1 cellular context compared by ENCODE assay signal in the genomic region with DNA sequence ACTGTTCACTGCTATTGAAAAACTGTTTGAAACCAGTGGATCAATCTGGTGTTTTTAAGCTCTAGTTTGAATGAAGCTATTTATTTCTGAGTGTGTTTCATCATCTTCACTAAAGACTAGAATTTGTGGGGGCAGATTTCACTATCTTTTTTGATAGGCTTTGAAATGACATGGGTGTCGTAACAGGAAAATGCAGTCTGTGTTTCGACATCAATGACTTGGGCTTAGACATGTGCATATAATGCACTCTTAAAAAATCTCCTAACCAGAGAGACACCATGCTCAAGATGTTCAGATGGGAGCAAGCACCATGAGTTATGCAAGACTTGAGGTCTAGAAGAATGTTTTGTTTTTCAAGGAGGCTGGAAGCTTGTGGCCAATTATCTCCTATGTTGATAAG.
TF ChIP-seq lines count a peak whose summit lies in the region.

No MANE protein-coding gene starts in this region.

TF ChIP-seq in K562, 482 proteins besides CTCF, POLR2A, EP300 and RAD21 (continued from another document):
- TF ChIP-seq, protein P1, sequence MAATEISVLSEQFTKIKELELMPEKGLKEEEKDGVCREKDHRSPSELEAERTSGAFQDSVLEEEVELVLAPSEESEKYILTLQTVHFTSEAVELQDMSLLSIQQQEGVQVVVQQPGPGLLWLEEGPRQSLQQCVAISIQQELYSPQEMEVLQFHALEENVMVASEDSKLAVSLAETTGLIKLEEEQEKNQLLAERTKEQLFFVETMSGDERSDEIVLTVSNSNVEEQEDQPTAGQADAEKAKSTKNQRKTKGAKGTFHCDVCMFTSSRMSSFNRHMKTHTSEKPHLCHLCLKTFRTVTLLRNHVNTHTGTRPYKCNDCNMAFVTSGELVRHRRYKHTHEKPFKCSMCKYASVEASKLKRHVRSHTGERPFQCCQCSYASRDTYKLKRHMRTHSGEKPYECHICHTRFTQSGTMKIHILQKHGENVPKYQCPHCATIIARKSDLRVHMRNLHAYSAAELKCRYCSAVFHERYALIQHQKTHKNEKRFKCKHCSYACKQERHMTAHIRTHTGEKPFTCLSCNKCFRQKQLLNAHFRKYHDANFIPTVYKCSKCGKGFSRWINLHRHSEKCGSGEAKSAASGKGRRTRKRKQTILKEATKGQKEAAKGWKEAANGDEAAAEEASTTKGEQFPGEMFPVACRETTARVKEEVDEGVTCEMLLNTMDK (IDR thresholded peaks at IDR 0.05; ENCODE audit: borderline replicate concordance, insufficient read depth, low read depth, low read length, poor library complexity, severe bottlenecking) = no peak
- TF ChIP-seq, protein P2, sequence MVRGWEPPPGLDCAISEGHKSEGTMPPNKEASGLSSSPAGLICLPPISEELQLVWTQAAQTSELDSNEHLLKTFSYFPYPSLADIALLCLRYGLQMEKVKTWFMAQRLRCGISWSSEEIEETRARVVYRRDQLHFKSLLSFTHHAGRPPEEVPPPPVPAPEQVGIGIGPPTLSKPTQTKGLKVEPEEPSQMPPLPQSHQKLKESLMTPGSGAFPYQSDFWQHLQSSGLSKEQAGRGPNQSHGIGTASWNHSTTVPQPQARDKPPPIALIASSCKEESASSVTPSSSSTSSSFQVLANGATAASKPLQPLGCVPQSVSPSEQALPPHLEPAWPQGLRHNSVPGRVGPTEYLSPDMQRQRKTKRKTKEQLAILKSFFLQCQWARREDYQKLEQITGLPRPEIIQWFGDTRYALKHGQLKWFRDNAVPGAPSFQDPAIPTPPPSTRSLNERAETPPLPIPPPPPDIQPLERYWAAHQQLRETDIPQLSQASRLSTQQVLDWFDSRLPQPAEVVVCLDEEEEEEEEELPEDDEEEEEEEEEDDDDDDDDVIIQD (CRISPR knock-in tag; IDR thresholded peaks at IDR 0.05) = no peak
TF ChIP-seq in K562: peak in this region for 2.
